In the genomic region with DNA sequence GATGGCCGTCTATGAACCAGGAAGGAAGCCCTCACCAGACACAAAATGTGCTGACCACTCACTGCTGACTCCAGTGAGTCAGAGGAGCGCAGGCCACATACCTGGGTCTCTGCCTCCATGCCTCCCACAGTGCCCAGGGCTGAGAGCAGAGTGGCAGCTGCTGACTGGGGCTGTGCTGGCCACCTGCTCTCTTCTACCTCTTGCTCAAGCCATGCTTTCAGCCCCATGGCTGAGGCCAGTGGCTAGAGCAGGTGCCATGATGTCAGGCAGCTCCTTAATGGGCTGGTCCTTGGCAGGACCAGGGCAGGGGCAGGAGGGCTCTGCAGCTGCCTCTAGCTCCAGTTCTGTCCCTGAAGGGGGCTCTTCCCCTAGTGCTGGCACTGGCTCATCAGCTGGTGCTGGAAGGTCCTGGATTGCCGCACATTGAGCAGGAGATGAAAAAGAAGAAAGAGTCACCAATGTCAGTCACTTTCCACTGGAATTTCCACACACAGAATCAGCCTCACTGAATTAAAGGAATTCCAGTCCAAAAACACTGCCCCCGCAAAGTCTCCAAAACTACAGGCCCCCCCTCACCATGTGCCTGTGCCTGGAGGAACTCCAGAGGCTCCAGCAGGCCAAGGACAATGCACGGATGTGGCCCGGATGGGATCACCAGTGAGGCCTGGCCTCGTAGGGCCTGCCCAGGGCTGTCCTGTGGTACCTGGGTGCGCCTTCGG, we compare ENCODE assay signal across 1 cellular context.
TF ChIP-seq lines count a peak whose summit lies in the region.

No MANE protein-coding gene starts in this region.

TF ChIP-seq in IMR-90, 13 proteins besides CTCF, POLR2A, EP300 and RAD21 (continued from another document):
- TF ChIP-seq, protein P1, sequence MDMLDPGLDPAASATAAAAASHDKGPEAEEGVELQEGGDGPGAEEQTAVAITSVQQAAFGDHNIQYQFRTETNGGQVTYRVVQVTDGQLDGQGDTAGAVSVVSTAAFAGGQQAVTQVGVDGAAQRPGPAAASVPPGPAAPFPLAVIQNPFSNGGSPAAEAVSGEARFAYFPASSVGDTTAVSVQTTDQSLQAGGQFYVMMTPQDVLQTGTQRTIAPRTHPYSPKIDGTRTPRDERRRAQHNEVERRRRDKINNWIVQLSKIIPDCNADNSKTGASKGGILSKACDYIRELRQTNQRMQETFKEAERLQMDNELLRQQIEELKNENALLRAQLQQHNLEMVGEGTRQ (IDR thresholded peaks at IDR 0.05; ENCODE audit: low read depth, low read length), result no peak
- no peak for TF ChIP-seq BHLHE40 (IDR thresholded peaks at IDR 0.05; ENCODE audit: low read depth, low read length)
- TF ChIP-seq CHD1 (IDR thresholded peaks at IDR 0.05; ENCODE audit: low read depth, low read length), result no peak
- TF ChIP-seq SMC3 (IDR thresholded peaks at IDR 0.05; ENCODE audit: low read depth, low read length), result no peak
- no peak for TF ChIP-seq NFE2L2 (IDR thresholded peaks at IDR 0.05; ENCODE audit: low read depth, low read length)
- TF ChIP-seq RCOR1 (IDR thresholded peaks at IDR 0.05; ENCODE audit: insufficient replicate concordance, low read length), result no peak
- TF ChIP-seq MAFK (IDR thresholded peaks at IDR 0.05; ENCODE audit: low read depth, low read length), result no peak
- no peak for TF ChIP-seq MAZ (IDR thresholded peaks at IDR 0.05; ENCODE audit: borderline replicate concordance, low read depth, low read length)
